Comparison of ENCODE assay signal across 9 cellular contexts in the genomic region with DNA sequence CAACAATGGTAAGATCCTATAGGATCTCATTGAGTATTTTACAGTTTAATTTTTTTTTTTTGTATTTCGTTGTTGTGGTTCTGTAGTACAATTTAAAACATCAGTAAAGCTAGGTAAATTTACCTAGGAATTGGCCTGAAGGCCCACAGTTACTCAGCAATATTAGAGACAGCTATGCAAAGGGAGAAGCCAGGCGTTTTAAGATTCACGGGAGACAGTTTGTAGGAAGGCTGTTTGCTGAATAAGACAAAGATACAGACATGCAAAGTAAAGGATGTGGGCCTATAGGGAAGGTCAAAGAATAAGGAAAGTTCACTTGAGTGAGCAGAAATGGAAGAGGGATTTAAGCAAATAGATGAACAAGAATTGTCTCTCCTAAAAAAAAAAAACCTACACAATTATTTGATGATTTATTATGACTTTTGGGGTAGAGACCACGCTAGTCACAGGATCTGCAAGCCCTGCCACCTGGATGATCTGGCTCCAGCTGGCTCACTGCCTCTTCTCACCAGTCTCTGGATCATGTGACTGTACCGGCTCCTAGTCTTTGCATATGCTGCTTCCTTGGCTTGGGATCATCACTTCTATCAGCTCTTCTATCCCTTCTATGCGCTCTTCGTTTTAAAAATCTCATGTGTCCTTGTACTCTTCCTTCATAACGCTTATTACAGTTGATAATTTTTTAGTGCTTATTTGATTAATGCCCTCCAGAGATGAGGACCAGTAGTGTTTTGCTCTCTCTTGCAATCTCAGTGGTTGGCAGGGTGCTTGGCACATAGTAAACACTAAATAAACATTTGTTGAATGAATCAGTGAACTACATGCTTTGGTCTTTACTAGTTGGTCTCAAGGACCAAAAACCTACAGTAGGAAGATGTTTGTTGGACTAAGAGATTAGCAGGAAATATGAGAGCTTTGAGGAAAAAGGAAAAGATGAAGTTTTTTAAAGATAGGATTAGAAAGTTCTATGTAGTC. TPM values are rescaled to one million over a fixed set of nuclear protein-coding genes. Genes with fewer than 3 reads are reported as not detected.
DNase-seq lines count a peak whose midpoint lies in the region; ATAC-seq and TF ChIP-seq lines count a peak whose summit lies in the region.
"Had no signal": no experiment of that assay in that cellular context is flagged by ENCODE, and none has a peak within 500 bp of the region (broad histone marks: within the 10 kb centered on the region; RNA-seq: fewer than 3 reads in every experiment).

No MANE protein-coding gene starts in this region.

- DNase-seq in HCEC 1CT (peak; percentile 31), NCI-H524 (lab: John Stamatoyannopoulos, UW) (peak; percentile 64 to 83), fibroblast of mammary gland (ENCODE audit: low read depth) (peak; percentile 40), osteocyte (ENCODE audit: extremely low spot score, unreplicated experiment) (no peak), midbrain (lab: John Stamatoyannopoulos, UW) (no peak), putamen (ENCODE audit: low spot score) (no peak)
- DNase-seq: MV-4-11; stimulated activated CD4-positive, alpha-beta T cell treated with anti-CD3 and anti-CD28 coated beads, Interleukin-4, amount 100 ng/mL, for 24 hours had no signal

- no peak for ATAC-seq in GM18873 (IDR thresholded peaks at IDR 0.05; ENCODE audit: low FRiP score, unreplicated experiment)

- H3K36me3 Mint-ChIP-seq in osteocyte (ENCODE audit: unreplicated experiment), result peaks cover 3% of the 10 kb centered on the region

- peak overlapping the region; percentile 32 for H3K27ac Mint-ChIP-seq in osteocyte (ENCODE audit: unreplicated experiment)

- peaks cover 58% of the 10 kb centered on the region for H3K4me1 Mint-ChIP-seq in osteocyte (ENCODE audit: unreplicated experiment)

- no peak overlapping the region for H3K4me3 ChIP-seq in fibroblast of mammary gland (ENCODE audit: control insufficient read depth, low read depth, low read length)

- no peaks in the 10 kb centered on the region for H3K27me3 Mint-ChIP-seq in osteocyte (ENCODE audit: unreplicated experiment)

- TF ChIP-seq CTCF in fibroblast of mammary gland (conservative IDR thresholded peaks at IDR 0.05; ENCODE audit: control insufficient read depth, insufficient read depth, low read depth, low read length) (no peak), osteocyte (IDR thresholded peaks at IDR 0.05) (no peak)

- no peak overlapping the region for H3K4me3 Mint-ChIP-seq in osteocyte (ENCODE audit: unreplicated experiment)

- H3K9me3 Mint-ChIP-seq in osteocyte (ENCODE audit: unreplicated experiment), result peaks cover 7% of the 10 kb centered on the region

RNA-seq across cellular contexts. Expression of gene DYRK1A, which starts 14.1 kb away (rescaled TPM):
- total RNA-seq in osteocyte, result 58.4 and 63.2 TPM in 2 replicates

Comparison
In these comparisons a context has a peak if more than half of its experiments do, and no peak if none do; other contexts are left out.
1. DNase-seq: peak in HCEC 1CT (single experiment), NCI-H524 (2 of 2) and fibroblast of mammary gland (single experiment); none in osteocyte (single experiment), midbrain (single experiment) and putamen (single experiment).